1 cellular context compared by ENCODE assay signal in genomic region chr2:75481041-75481836, GRCh38.
TF ChIP-seq lines count a peak whose summit lies in the region.

No MANE protein-coding gene starts in this region.

TF ChIP-seq in HepG2, 621 proteins besides CTCF, POLR2A, EP300 and RAD21 (continued from another document and continues in another):
- TF ChIP-seq, protein P1, sequence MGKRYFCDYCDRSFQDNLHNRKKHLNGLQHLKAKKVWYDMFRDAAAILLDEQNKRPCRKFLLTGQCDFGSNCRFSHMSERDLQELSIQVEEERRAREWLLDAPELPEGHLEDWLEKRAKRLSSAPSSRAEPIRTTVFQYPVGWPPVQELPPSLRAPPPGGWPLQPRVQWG (CRISPR knock-in tag; IDR thresholded peaks at IDR 0.05; ENCODE audit: borderline replicate concordance, low read depth), result no peak
- TF ChIP-seq, protein P2, sequence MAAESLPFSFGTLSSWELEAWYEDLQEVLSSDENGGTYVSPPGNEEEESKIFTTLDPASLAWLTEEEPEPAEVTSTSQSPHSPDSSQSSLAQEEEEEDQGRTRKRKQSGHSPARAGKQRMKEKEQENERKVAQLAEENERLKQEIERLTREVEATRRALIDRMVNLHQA (CRISPR knock-in tag; IDR thresholded peaks at IDR 0.05), result no peak
- TF ChIP-seq NR1H2 (CRISPR knock-in tag; IDR thresholded peaks at IDR 0.05; ENCODE audit: borderline replicate concordance, low read depth), result no peak
- TF ChIP-seq, protein P3, sequence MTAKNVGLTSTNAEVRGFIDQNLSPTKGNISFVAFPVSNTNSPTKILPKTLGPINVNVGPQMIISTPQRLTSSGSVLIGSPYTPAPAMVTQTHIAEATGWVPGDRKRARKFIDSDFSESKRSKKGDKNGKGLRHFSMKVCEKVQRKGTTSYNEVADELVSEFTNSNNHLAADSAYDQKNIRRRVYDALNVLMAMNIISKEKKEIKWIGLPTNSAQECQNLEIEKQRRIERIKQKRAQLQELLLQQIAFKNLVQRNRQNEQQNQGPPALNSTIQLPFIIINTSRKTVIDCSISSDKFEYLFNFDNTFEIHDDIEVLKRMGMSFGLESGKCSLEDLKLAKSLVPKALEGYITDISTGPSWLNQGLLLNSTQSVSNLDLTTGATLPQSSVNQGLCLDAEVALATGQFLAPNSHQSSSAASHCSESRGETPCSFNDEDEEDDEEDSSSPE (CRISPR knock-in tag; IDR thresholded peaks at IDR 0.05), result no peak
- no peak for TF ChIP-seq SMARCC2 (IDR thresholded peaks at IDR 0.05)
- peak; percentile 47; the same call in 1 of the 2 replicates for TF ChIP-seq FOXK2 (IDR thresholded peaks at IDR 0.05)
- no peak for TF ChIP-seq PAX8 (CRISPR knock-in tag; IDR thresholded peaks at IDR 0.05; ENCODE audit: borderline replicate concordance)
- no peak for TF ChIP-seq ZBTB40 (IDR thresholded peaks at IDR 0.05)
- TF ChIP-seq ZBTB40 (CRISPR knock-in tag; IDR thresholded peaks at IDR 0.05), result no peak
- no peak for TF ChIP-seq MYNN (CRISPR knock-in tag; IDR thresholded peaks at IDR 0.05; ENCODE audit: low read depth)
- TF ChIP-seq FOXJ3 (CRISPR knock-in tag; IDR thresholded peaks at IDR 0.05; ENCODE audit: borderline replicate concordance), result peak; percentile 98
- TF ChIP-seq, protein P4, sequence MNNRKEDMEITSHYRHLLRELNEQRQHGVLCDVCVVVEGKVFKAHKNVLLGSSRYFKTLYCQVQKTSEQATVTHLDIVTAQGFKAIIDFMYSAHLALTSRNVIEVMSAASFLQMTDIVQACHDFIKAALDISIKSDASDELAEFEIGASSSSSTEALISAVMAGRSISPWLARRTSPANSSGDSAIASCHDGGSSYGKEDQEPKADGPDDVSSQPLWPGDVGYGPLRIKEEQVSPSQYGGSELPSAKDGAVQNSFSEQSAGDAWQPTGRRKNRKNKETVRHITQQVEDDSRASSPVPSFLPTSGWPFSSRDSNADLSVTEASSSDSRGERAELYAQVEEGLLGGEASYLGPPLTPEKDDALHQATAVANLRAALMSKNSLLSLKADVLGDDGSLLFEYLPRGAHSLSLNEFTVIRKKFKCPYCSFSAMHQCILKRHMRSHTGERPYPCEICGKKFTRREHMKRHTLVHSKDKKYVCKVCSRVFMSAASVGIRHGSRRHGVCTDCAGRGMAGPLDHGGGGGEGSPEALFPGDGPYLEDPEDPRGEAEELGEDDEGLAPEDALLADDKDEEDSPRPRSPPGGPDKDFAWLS (CRISPR knock-in tag; IDR thresholded peaks at IDR 0.05; ENCODE audit: borderline replicate concordance), result no peak
- peak; percentile 82; the same call in 1 of the 2 replicates for TF ChIP-seq ZNF878 (CRISPR knock-in tag; IDR thresholded peaks at IDR 0.05)
- no peak for TF ChIP-seq YEATS4 (CRISPR knock-in tag; IDR thresholded peaks at IDR 0.05; ENCODE audit: borderline replicate concordance)
- TF ChIP-seq MXD4 (CRISPR knock-in tag; IDR thresholded peaks at IDR 0.05), result peak; percentile 13; the same call in 1 of the 2 replicates
- TF ChIP-seq MXD1 (CRISPR knock-in tag; IDR thresholded peaks at IDR 0.05), result no peak
- TF ChIP-seq GABPB1 (CRISPR knock-in tag; IDR thresholded peaks at IDR 0.05), result peak; percentile 59; the same call in 1 of the 2 replicates
- TF ChIP-seq SIN3A (IDR thresholded peaks at IDR 0.05; ENCODE audit: borderline replicate concordance, low read depth, low read length), result no peak
- no peak for TF ChIP-seq ZNF724P (CRISPR knock-in tag; IDR thresholded peaks at IDR 0.05; ENCODE audit: borderline replicate concordance)
- TF ChIP-seq ZNF775 (CRISPR knock-in tag; IDR thresholded peaks at IDR 0.05; ENCODE audit: borderline replicate concordance), result no peak; the same call in 1 of the 2 replicates
- TF ChIP-seq RFXANK (CRISPR knock-in tag; IDR thresholded peaks at IDR 0.05), result no peak
- no peak for TF ChIP-seq ATRX (CRISPR knock-in tag; IDR thresholded peaks at IDR 0.05; ENCODE audit: borderline replicate concordance)
- TF ChIP-seq PAF1 (CRISPR knock-in tag; IDR thresholded peaks at IDR 0.05), result no peak
- no peak for TF ChIP-seq ZNF180 (CRISPR knock-in tag; IDR thresholded peaks at IDR 0.05; ENCODE audit: borderline replicate concordance, low read depth)
- TF ChIP-seq, protein P5, sequence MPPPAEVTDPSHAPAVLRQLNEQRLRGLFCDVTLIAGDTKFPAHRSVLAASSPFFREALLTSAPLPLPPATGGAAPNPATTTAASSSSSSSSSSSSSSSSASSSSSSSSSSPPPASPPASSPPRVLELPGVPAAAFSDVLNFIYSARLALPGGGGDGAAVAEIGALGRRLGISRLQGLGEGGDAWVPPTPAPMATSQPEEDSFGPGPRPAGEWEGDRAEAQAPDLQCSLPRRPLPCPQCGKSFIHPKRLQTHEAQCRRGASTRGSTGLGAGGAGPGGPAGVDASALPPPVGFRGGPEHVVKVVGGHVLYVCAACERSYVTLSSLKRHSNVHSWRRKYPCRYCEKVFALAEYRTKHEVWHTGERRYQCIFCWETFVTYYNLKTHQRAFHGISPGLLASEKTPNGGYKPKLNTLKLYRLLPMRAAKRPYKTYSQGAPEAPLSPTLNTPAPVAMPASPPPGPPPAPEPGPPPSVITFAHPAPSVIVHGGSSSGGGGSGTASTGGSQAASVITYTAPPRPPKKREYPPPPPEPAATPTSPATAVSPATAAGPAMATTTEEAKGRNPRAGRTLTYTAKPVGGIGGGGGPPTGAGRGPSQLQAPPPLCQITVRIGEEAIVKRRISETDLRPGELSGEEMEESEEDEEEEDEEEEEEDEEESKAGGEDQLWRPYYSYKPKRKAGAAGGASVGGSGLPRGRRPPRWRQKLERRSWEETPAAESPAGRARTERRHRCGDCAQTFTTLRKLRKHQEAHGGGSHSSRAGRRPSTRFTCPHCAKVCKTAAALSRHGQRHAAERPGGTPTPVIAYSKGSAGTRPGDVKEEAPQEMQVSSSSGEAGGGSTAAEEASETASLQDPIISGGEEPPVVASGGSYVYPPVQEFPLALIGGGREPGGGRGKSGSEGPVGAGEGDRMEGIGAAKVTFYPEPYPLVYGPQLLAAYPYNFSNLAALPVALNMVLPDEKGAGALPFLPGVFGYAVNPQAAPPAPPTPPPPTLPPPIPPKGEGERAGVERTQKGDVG (CRISPR knock-in tag; IDR thresholded peaks at IDR 0.05; ENCODE audit: borderline replicate concordance), result no peak
- peak; percentile 91 for TF ChIP-seq RXRB (CRISPR knock-in tag; IDR thresholded peaks at IDR 0.05; ENCODE audit: borderline replicate concordance)
- TF ChIP-seq ATF2 (CRISPR knock-in tag; IDR thresholded peaks at IDR 0.05), result peak; percentile 89
